ENCODE assay signal across 1 cellular context in the genomic region with DNA sequence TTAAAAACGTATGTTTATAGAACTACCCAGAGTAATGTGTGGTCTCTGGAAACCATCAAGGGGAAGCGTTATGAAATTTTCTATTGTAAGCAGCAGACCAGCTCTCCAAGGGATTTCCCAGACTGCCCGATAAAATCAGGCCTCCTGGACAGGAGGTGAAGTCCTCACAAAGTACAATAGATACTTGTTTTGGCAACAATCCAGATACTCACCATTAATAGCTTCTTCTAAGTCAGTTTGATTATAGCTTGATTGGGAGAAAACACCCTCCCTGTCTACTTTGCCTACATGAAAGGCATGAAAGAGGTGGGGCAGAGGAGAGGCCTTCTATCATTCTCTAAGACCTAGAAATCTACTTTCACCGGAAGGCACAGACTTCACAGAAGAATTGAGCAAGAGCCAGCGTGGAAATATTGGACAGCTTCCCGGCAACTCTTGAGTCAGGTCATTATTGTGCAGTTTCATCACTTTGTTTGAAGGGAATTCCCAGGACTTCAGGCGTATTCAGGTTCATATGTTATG.
A peak's percentile ranks its signal among the peaks of the same experiment; 100 is the strongest.
TF ChIP-seq lines count a peak whose summit lies in the region.

No MANE protein-coding gene starts in this region.

TF ChIP-seq in IMR-90, 13 proteins besides CTCF, POLR2A, EP300 and RAD21 (continued from another document):
- TF ChIP-seq, protein P1, sequence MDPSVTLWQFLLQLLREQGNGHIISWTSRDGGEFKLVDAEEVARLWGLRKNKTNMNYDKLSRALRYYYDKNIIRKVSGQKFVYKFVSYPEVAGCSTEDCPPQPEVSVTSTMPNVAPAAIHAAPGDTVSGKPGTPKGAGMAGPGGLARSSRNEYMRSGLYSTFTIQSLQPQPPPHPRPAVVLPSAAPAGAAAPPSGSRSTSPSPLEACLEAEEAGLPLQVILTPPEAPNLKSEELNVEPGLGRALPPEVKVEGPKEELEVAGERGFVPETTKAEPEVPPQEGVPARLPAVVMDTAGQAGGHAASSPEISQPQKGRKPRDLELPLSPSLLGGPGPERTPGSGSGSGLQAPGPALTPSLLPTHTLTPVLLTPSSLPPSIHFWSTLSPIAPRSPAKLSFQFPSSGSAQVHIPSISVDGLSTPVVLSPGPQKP (IDR thresholded peaks at IDR 0.05; ENCODE audit: borderline replicate concordance, low read depth, low read length), result no peak
- TF ChIP-seq CEBPB (IDR thresholded peaks at IDR 0.05; ENCODE audit: low read depth, low read length), result peak; percentile 99
- TF ChIP-seq, protein P2, sequence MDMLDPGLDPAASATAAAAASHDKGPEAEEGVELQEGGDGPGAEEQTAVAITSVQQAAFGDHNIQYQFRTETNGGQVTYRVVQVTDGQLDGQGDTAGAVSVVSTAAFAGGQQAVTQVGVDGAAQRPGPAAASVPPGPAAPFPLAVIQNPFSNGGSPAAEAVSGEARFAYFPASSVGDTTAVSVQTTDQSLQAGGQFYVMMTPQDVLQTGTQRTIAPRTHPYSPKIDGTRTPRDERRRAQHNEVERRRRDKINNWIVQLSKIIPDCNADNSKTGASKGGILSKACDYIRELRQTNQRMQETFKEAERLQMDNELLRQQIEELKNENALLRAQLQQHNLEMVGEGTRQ (IDR thresholded peaks at IDR 0.05; ENCODE audit: low read depth, low read length), result no peak
- TF ChIP-seq FOS (IDR thresholded peaks at IDR 0.05; ENCODE audit: low read depth, low read length), result no peak; the same call in 1 of the 2 replicates
- TF ChIP-seq RFX5 (IDR thresholded peaks at IDR 0.05; ENCODE audit: low read depth, low read length), result no peak
TF ChIP-seq in IMR-90: peak in this region for 2.
